In the genomic region with DNA sequence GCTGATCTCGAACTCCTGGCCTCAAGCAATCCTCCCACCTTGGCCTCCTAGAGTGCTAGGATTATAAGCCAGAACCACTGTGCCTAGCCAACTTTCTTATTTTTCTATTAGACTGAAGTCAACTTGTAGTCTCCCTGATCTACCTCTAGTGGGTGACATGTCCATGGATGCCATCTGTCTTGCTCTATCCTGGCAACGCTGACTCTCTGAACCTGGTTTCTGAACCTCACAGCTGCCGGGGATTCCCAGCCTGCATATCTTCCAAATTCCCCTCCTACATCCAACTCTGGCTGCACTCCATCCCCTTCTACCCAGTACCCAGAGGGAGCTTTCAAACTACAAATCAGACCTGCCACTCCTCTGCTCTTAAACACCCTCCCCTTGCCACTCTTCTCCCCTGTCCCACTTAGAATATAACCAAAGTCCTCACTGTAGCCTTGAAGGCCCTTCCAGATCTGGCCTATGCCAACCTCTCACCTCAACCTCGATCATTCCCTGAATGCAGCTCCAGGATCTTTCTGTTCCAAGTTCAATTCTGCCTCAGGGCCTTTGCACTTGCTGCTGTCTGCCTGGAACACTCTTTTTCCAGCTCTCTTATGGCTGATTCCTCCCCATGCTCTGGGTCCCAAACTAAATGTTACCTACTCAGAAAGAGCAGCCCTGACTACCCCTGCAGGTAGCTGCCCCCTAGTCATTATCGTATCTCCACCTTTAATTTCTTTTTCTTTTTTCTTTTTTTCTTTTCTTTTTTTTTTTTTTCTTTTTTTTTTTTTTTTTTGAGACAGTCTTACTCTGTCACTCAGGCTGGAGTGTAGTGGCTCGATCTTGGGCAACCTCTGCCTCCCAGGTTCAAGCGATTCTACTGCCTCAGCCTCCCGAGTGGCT, we compare ENCODE assay signal across 7 cellular contexts. TPM values are rescaled to one million over a fixed set of nuclear protein-coding genes. Genes with fewer than 3 reads are reported as not detected.
DNase-seq lines count a peak whose midpoint lies in the region; ATAC-seq, FAIRE-seq and TF ChIP-seq lines count a peak whose summit lies in the region.
"Had no signal": no experiment of that assay in that cellular context is flagged by ENCODE, and none has a peak within 500 bp of the region (broad histone marks: within the 10 kb centered on the region; RNA-seq: fewer than 3 reads in every experiment).

No MANE protein-coding gene starts in this region.

- H3K4me1 ChIP-seq in OCI-LY3 (ENCODE audit: low read length) (no peaks in the 10 kb centered on the region), keratinocyte (ENCODE audit: control insufficient read depth, extremely low read depth, insufficient read depth, low read length) (no peaks in the 10 kb centered on the region)

- H3K4me2 ChIP-seq in OCI-LY3 (ENCODE audit: low read length) (no peak overlapping the region), keratinocyte (ENCODE audit: control insufficient read depth, extremely low read depth, insufficient read depth, low read depth, low read length) (no peak overlapping the region)

- FAIRE-seq in keratinocyte (lab: Jason Lieb, UNC) = no peak

- ATAC-seq in HG02623 (IDR thresholded peaks at IDR 0.05; ENCODE audit: unreplicated experiment) = no peak
- ATAC-seq in GM18909 (IDR thresholded peaks at IDR 0.05; ENCODE audit: poor library complexity, unreplicated experiment) = no peak
- ATAC-seq: lower lobe of right lung had no signal

- no peaks in the 10 kb centered on the region for H3K79me2 ChIP-seq in OCI-LY3 (ENCODE audit: low read length)
- H3K79me2 ChIP-seq in keratinocyte (ENCODE audit: control insufficient read depth, insufficient read depth, low read length) = no peaks in the 10 kb centered on the region

- dilution Hi-C loops in keratinocyte (cut with MboI; ENCODE audit: extremely low pct_ligation_motif_present, low sequenced_read_pairs) = no loop called here

- H3K4me3 ChIP-seq in OCI-LY3 (ENCODE audit: low read length) (no peak overlapping the region), keratinocyte (ENCODE audit: control insufficient read depth in 2 of 3, extremely low read depth in 1 of 3, insufficient read depth in 2 of 3, low read depth in 1 of 3, low read length in 3 of 3) (no peak overlapping the region)
- H3K4me3 ChIP-seq: lower lobe of right lung had no signal

- no peak overlapping the region for H2AFZ ChIP-seq in OCI-LY3 (ENCODE audit: low read depth, low read length)
- H2AFZ ChIP-seq in keratinocyte (ENCODE audit: control insufficient read depth, low read length) = no peak overlapping the region

- no peak overlapping the region for H3K9ac ChIP-seq in OCI-LY3 (ENCODE audit: low read length)
- no peak overlapping the region for H3K9ac ChIP-seq in keratinocyte (ENCODE audit: control insufficient read depth, extremely low read depth, insufficient read depth, low read length)

- H3K27me3 ChIP-seq in OCI-LY3 (ENCODE audit: low read depth, low read length) (no peaks in the 10 kb centered on the region), keratinocyte (ENCODE audit: control insufficient read depth, extremely low read depth, insufficient read depth, low read length) (no peaks in the 10 kb centered on the region)

- TF ChIP-seq CTCF in OCI-LY3 (IDR thresholded peaks at IDR 0.05; ENCODE audit: low read depth, low read length) (peak; percentile 9; the same call in 1 of the 2 replicates), keratinocyte (optimal IDR thresholded peaks at IDR 0.05 in 1 of 3, IDR thresholded peaks at IDR 0.05 in 1 of 3, conservative IDR thresholded peaks at IDR 0.05 in 1 of 3; ENCODE audit: extremely low read depth in 1 of 3, insufficient read depth in 2 of 3, low read length in 3 of 3) (peak; percentile 44 to 58 (median 49))

- H4K20me1 ChIP-seq in OCI-LY3 (ENCODE audit: insufficient read depth, low read length) (no peaks in the 10 kb centered on the region), keratinocyte (ENCODE audit: control insufficient read depth, extremely low read depth, insufficient read depth, low read length) (no peaks in the 10 kb centered on the region)

- DNase-seq in DMS53 treated with DMSO at 0.1 percent for 48 hours (lab: John Stamatoyannopoulos, UW; ENCODE audit: unreplicated experiment) (peak; percentile 8), keratinocyte (ENCODE audit: low read depth, low spot score) (no peak), NCI-H187 treated with DMSO at 0.1 percent for 48 hours (lab: John Stamatoyannopoulos, UW) (no peak)
- DNase-seq: lower lobe of right lung had no signal

- no peak overlapping the region for H3K27ac ChIP-seq in OCI-LY3 (ENCODE audit: low read length)
- H3K27ac ChIP-seq in keratinocyte (ENCODE audit: control insufficient read depth, insufficient read depth, low read length) = no peak overlapping the region
- H3K27ac ChIP-seq: lower lobe of right lung had no signal

- H3K9me1 ChIP-seq in keratinocyte (ENCODE audit: control insufficient read depth, extremely low read depth, insufficient read depth, low read length) = no peaks in the 10 kb centered on the region

- H3K9me3 ChIP-seq in OCI-LY3 (ENCODE audit: insufficient read depth, low read length) (no peaks in the 10 kb centered on the region), keratinocyte (ENCODE audit: control insufficient read depth, low read depth, low read length) (no peaks in the 10 kb centered on the region)
- H3K9me3 ChIP-seq: lower lobe of right lung had no signal

- H3K36me3 ChIP-seq in OCI-LY3 (replicated peaks; ENCODE audit: low read depth, low read length) (peaks cover 9% of the 10 kb centered on the region), keratinocyte (ENCODE audit: control insufficient read depth in 2 of 2, extremely low read depth in 1 of 2, insufficient read depth in 2 of 2, low read length in 2 of 2) (no peaks in the 10 kb centered on the region)
- H3K36me3 ChIP-seq: lower lobe of right lung had no signal

RNA-seq across cellular contexts. Expression of a gene that starts 2.2 kb away (rescaled TPM):
- 0.38 to 0.76 TPM (median 0.63 TPM) in 3 replicates for polyA plus RNA-seq in keratinocyte
- polyA plus RNA-seq in keratinocyte (2011; ENCODE audit: low read depth) = 0.49 TPM
- polyA plus RNA-seq in keratinocyte (2011; cell fraction: cytosol; rRNA removed) = 0.97 and 1.8 TPM in 2 replicates
- polyA plus RNA-seq in keratinocyte (2011; cell fraction: nucleus; rRNA removed) = 1.6 and 2.6 TPM in 2 replicates
- 1.5 and 2.9 TPM in 2 replicates for polyA plus RNA-seq in keratinocyte (2012; ENCODE audit: low replicate concordance)
- polyA minus RNA-seq in keratinocyte = 1.3 to 5.5 TPM (median 1.8 TPM) in 3 replicates
- 1.9 TPM for polyA minus RNA-seq in keratinocyte (2011; cell fraction: cytosol; rRNA and poly(A)+ RNA removed)
- polyA minus RNA-seq in keratinocyte (2011; cell fraction: nucleus; rRNA and poly(A)+ RNA removed) = 2.0 and 2.3 TPM in 2 replicates

RNA-seq across cellular contexts. Expression of a gene that starts 16.5 kb away (rescaled TPM):
- 27.8 to 37.1 TPM (median 36.7 TPM) in 3 replicates for polyA plus RNA-seq in keratinocyte
- 3.5 TPM for polyA plus RNA-seq in keratinocyte (2011; ENCODE audit: low read depth)
- 15.8 and 26.9 TPM in 2 replicates for polyA plus RNA-seq in keratinocyte (2011; cell fraction: cytosol; rRNA removed)
- polyA plus RNA-seq in keratinocyte (2011; cell fraction: nucleus; rRNA removed) = 87.0 and 90.7 TPM in 2 replicates
- 22.5 and 25.9 TPM in 2 replicates for polyA plus RNA-seq in keratinocyte (2012; ENCODE audit: low replicate concordance)
- polyA minus RNA-seq in keratinocyte = 10.6 to 13.3 TPM (median 12.9 TPM) in 3 replicates
- 20.7 TPM for polyA minus RNA-seq in keratinocyte (2011; cell fraction: cytosol; rRNA and poly(A)+ RNA removed)
- polyA minus RNA-seq in keratinocyte (2011; cell fraction: nucleus; rRNA and poly(A)+ RNA removed) = 8.5 and 15.7 TPM in 2 replicates

RNA-seq across cellular contexts. Expression of a gene that starts 21.9 kb away (rescaled TPM):
- polyA plus RNA-seq in keratinocyte = 0.19 to 0.72 TPM (median 0.28 TPM) in 3 replicates
- polyA plus RNA-seq in keratinocyte (2011; ENCODE audit: low read depth) = 0.39 TPM
- polyA plus RNA-seq in keratinocyte (2011; cell fraction: cytosol; rRNA removed) = 0.17 TPM in 2 replicates
- 2.3 TPM in 2 replicates for polyA plus RNA-seq in keratinocyte (2011; cell fraction: nucleus; rRNA removed)
- 0.21 and 1.0 TPM in 2 replicates for polyA plus RNA-seq in keratinocyte (2012; ENCODE audit: low replicate concordance)
- not detected in 3 replicates for polyA minus RNA-seq in keratinocyte
- polyA minus RNA-seq in keratinocyte (2011; cell fraction: cytosol; rRNA and poly(A)+ RNA removed) = not detected
- 0.32 and 1.4 TPM in 2 replicates for polyA minus RNA-seq in keratinocyte (2011; cell fraction: nucleus; rRNA and poly(A)+ RNA removed)

RNA-seq across cellular contexts. Expression of a gene that starts 23.6 kb away (rescaled TPM):
- 1.4 to 3.6 TPM (median 1.8 TPM) in 3 replicates for polyA plus RNA-seq in keratinocyte
- polyA plus RNA-seq in keratinocyte (2011; ENCODE audit: low read depth) = 2.8 TPM
- 1.6 and 3.6 TPM in 2 replicates for polyA plus RNA-seq in keratinocyte (2011; cell fraction: cytosol; rRNA removed)
- 1.7 and 2.7 TPM in 2 replicates for polyA plus RNA-seq in keratinocyte (2011; cell fraction: nucleus; rRNA removed)
- polyA plus RNA-seq in keratinocyte (2012; ENCODE audit: low replicate concordance) = 2.6 and 3.7 TPM in 2 replicates
- 0.66 to 2.6 TPM (median 1.2 TPM) in 3 replicates for polyA minus RNA-seq in keratinocyte
- polyA minus RNA-seq in keratinocyte (2011; cell fraction: cytosol; rRNA and poly(A)+ RNA removed) = 7.1 TPM
- 0.47 and 1.8 TPM in 2 replicates for polyA minus RNA-seq in keratinocyte (2011; cell fraction: nucleus; rRNA and poly(A)+ RNA removed)

RNA-seq across cellular contexts. Expression of a gene that starts 24.2 kb away (rescaled TPM):
- 0.98 to 3.7 TPM (median 2.3 TPM) in 3 replicates for polyA plus RNA-seq in keratinocyte
- 0.29 TPM for polyA plus RNA-seq in keratinocyte (2011; ENCODE audit: low read depth)
- 0.79 and 1.3 TPM in 2 replicates for polyA plus RNA-seq in keratinocyte (2011; cell fraction: cytosol; rRNA removed)
- 3.9 and 4.4 TPM in 2 replicates for polyA plus RNA-seq in keratinocyte (2011; cell fraction: nucleus; rRNA removed)
- 0.93 and 3.6 TPM in 2 replicates for polyA plus RNA-seq in keratinocyte (2012; ENCODE audit: low replicate concordance)
- 1.1 to 7.2 TPM (median 3.3 TPM) in 3 replicates for polyA minus RNA-seq in keratinocyte
- 1.3 TPM for polyA minus RNA-seq in keratinocyte (2011; cell fraction: cytosol; rRNA and poly(A)+ RNA removed)
- polyA minus RNA-seq in keratinocyte (2011; cell fraction: nucleus; rRNA and poly(A)+ RNA removed) = 1.8 and 3.1 TPM in 2 replicates
